34 cellular contexts compared by ENCODE assay signal in the genomic region with DNA sequence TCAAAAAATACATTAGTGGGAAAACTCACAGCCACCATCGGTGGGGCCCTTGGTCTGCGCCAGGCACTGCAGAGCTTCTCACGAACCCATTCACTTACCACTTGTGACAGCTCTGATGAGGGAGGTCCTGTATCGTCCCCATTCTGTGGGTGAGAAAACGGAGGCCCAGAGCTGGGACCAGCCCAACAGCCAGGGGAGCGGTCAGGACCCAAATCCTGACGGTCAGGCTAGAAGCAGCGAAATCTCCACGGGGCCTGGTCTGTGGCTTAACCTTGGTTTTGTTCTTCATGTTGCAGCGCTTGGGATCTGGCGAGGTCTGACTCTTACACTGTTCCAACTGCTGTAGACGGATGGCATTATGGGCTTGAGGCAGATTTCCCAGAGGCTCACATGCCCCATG. TPM values are rescaled to one million over a fixed set of nuclear protein-coding genes. Genes with fewer than 3 reads are reported as not detected.
"Had no signal": no experiment of that assay in that cellular context is flagged by ENCODE, and none has a peak within 500 bp of the region (broad histone marks: within the 10 kb centered on the region; RNA-seq: fewer than 3 reads in every experiment).

No MANE protein-coding gene starts in this region.

- H3K36me3 Mint-ChIP-seq: type B pancreatic cell had no signal

- H3K27ac ChIP-seq: gastroesophageal sphincter, ovary, right lobe of liver, testis, uterus had no signal

- H3K4me3 Mint-ChIP-seq: activated B cell treated with CpG ODN at 0.5 μM for 24 hours; activated T-helper 1 cell treated with anti-CD3 and anti-CD28 coated beads, Interleukin-12 subunit alpha, Interleukin-12 subunit beta, Interleukin-2, Interleukin-4 antibody, amounts not matched to agents 30 ng/mL and 10 ng/mL and 1 ng/mL, durations not matched to agents 14 hours and 24 hours and 36 hours; central memory CD8-positive, alpha-beta T cell; nephron; type B pancreatic cell had no signal

- H3K27ac Mint-ChIP-seq: activated B cell treated with CpG ODN at 0.5 μM for 24 hours; activated T-helper 1 cell treated with anti-CD3 and anti-CD28 coated beads, Interleukin-12 subunit alpha, Interleukin-12 subunit beta, Interleukin-2, Interleukin-4 antibody, amounts not matched to agents 30 ng/mL and 10 ng/mL and 1 ng/mL, durations not matched to agents 14 hours and 24 hours and 36 hours; nephron; progenitor cell of endocrine pancreas; T-helper 2 cell treated with Interferon-gamma antibody and Interleukin-4, amounts not matched to agents 5 μg/mL and 100 μg/mL, for 36 hours; type B pancreatic cell had no signal

- H3K4me1 Mint-ChIP-seq: activated B cell treated with CpG ODN at 0.5 μM for 24 hours, nephron had no signal

- H3K36me3 ChIP-seq: gastroesophageal sphincter, ovary, right lobe of liver, uterus had no signal

- H3K9me3 ChIP-seq: gastroesophageal sphincter, mucosa of descending colon, right lobe of liver, testis, uterus had no signal

- DNase-seq: activated B cell treated with CpG ODN at 0.5 μM for 24 hours; activated CD4-positive, alpha-beta T cell treated with anti-CD3 and anti-CD28 coated beads, Interleukin-2, amount 50 U/mL, for 4 hours; activated gamma-delta T cell; activated naive CD4-positive, alpha-beta T cell treated with anti-CD3 and anti-CD28 coated beads, Interleukin-2, amount 50 U/mL, for 16 hours; activated T-cell treated with anti-CD3 and anti-CD28 coated beads, Interleukin-2, amount 50 U/mL, for 1 hour; anterior cingulate cortex; dermis blood vessel endothelial cell; effector memory CD4-positive, alpha-beta T cell; head of caudate nucleus; hippocampal formation; left cardiac atrium; left ventricle myocardium superior; mucosa of descending colon; ovary; right lobe of liver; stimulated activated CD4-positive, alpha-beta T cell treated with anti-CD3 and anti-CD28 coated beads, Interleukin-12 subunit alpha, Interleukin-12 subunit beta, amount 100 ng/mL, for 4 hours; stimulated activated CD4-positive, alpha-beta T cell treated with anti-CD3 and anti-CD28 coated beads, Interleukin-4, amount 100 ng/mL, for 1 hour; stimulated activated naive CD8-positive, alpha-beta T cell treated with anti-CD3 and anti-CD28 coated beads, Interleukin-15, Interleukin-2, amounts not matched to agents 100 U/mL and 50 U/mL, for 24 hours; testis; uterus had no signal

- ATAC-seq: gastroesophageal sphincter, left ventricle myocardium superior, right lobe of liver had no signal

- H3K4me3 ChIP-seq: gastroesophageal sphincter, mucosa of descending colon, ovary, right lobe of liver, testis, uterus had no signal

- H3K4me1 ChIP-seq: right lobe of liver, uterus had no signal

- H3K9me3 Mint-ChIP-seq: activated B cell treated with CpG ODN at 0.5 μM for 24 hours; activated T-helper 1 cell treated with anti-CD3 and anti-CD28 coated beads, Interleukin-12 subunit alpha, Interleukin-12 subunit beta, Interleukin-2, Interleukin-4 antibody, amounts not matched to agents 30 ng/mL and 10 ng/mL and 1 ng/mL, durations not matched to agents 14 hours and 24 hours and 36 hours; central memory CD8-positive, alpha-beta T cell; nephron; T-helper 2 cell treated with Interferon-gamma antibody and Interleukin-4, amounts not matched to agents 5 μg/mL and 100 μg/mL, for 36 hours; type B pancreatic cell had no signal

- H3K27me3 ChIP-seq: ovary, right lobe of liver, testis had no signal

RNA-seq across cellular contexts. Expression of gene VSX1, which starts 7.7 kb away (rescaled TPM):
- total RNA-seq: activated B cell treated with CpG ODN at 0.5 μM for 24 hours; activated T-helper 1 cell treated with anti-CD3 and anti-CD28 coated beads, Interleukin-12 subunit alpha, Interleukin-12 subunit beta, Interleukin-2, Interleukin-4 antibody, amounts not matched to agents 30 ng/mL and 10 ng/mL and 1 ng/mL, durations not matched to agents 14 hours and 24 hours and 36 hours; bronchial epithelial cell; dermis blood vessel endothelial cell; epithelial cell of proximal tubule; gastroesophageal sphincter; left ventricle myocardium superior; lung microvascular endothelial cell; mesenteric fat pad; myocyte; progenitor cell of endocrine pancreas; renal cortical epithelial cell; skeletal muscle tissue had no signal
